In the genomic region with DNA sequence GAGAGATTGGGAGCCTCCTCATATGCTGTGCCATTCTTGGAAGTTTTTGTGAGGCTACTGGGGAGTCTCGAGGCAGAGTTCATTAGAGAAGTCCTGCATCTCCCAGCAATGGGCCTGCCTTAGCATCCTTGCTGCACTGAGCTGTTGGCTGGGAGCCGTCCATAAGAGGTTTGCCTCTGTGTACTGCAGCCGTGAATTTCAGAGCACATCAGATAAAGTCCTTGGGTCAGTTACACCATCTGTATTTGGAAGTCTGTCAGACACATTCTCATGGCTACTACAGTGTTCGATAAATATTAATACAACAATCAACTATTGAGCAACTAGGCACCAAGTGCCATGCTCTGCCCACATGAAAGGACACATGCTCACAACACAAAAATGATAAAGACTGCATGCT, we compare ENCODE assay signal across 1 cellular context.
TF ChIP-seq lines count a peak whose summit lies in the region.

No MANE protein-coding gene starts in this region.

TF ChIP-seq in HepG2, 621 proteins besides CTCF, POLR2A, EP300 and RAD21 (continued from another document):
- TF ChIP-seq MTF1 (CRISPR knock-in tag; IDR thresholded peaks at IDR 0.05) (no peak), MAFG (CRISPR knock-in tag; IDR thresholded peaks at IDR 0.05) (no peak), BRD4 (CRISPR knock-in tag; IDR thresholded peaks at IDR 0.05) (no peak), SIN3B (IDR thresholded peaks at IDR 0.05; ENCODE audit: low read length) (no peak), PCBP1 (IDR thresholded peaks at IDR 0.05; ENCODE audit: borderline replicate concordance, low read depth, low read length) (no peak), ZNF30 (CRISPR knock-in tag; IDR thresholded peaks at IDR 0.05) (no peak), TAF1 (CRISPR knock-in tag; IDR thresholded peaks at IDR 0.05) (no peak)
- TF ChIP-seq, protein P1, sequence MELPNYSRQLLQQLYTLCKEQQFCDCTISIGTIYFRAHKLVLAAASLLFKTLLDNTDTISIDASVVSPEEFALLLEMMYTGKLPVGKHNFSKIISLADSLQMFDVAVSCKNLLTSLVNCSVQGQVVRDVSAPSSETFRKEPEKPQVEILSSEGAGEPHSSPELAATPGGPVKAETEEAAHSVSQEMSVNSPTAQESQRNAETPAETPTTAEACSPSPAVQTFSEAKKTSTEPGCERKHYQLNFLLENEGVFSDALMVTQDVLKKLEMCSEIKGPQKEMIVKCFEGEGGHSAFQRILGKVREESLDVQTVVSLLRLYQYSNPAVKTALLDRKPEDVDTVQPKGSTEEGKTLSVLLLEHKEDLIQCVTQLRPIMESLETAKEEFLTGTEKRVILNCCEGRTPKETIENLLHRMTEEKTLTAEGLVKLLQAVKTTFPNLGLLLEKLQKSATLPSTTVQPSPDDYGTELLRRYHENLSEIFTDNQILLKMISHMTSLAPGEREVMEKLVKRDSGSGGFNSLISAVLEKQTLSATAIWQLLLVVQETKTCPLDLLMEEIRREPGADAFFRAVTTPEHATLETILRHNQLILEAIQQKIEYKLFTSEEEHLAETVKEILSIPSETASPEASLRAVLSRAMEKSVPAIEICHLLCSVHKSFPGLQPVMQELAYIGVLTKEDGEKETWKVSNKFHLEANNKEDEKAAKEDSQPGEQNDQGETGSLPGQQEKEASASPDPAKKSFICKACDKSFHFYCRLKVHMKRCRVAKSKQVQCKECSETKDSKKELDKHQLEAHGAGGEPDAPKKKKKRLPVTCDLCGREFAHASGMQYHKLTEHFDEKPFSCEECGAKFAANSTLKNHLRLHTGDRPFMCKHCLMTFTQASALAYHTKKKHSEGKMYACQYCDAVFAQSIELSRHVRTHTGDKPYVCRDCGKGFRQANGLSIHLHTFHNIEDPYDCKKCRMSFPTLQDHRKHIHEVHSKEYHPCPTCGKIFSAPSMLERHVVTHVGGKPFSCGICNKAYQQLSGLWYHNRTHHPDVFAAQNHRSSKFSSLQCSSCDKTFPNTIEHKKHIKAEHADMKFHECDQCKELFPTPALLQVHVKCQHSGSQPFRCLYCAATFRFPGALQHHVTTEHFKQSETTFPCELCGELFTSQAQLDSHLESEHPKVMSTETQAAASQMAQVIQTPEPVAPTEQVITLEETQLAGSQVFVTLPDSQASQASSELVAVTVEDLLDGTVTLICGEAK (IDR thresholded peaks at IDR 0.05): no peak
- TF ChIP-seq, protein P1 (CRISPR knock-in tag; IDR thresholded peaks at IDR 0.05): no peak
- TF ChIP-seq, protein P2, sequence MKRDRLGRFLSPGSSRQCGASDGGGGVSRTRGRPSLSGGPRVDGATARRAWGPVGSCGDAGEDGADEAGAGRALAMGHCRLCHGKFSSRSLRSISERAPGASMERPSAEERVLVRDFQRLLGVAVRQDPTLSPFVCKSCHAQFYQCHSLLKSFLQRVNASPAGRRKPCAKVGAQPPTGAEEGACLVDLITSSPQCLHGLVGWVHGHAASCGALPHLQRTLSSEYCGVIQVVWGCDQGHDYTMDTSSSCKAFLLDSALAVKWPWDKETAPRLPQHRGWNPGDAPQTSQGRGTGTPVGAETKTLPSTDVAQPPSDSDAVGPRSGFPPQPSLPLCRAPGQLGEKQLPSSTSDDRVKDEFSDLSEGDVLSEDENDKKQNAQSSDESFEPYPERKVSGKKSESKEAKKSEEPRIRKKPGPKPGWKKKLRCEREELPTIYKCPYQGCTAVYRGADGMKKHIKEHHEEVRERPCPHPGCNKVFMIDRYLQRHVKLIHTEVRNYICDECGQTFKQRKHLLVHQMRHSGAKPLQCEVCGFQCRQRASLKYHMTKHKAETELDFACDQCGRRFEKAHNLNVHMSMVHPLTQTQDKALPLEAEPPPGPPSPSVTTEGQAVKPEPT (CRISPR knock-in tag; IDR thresholded peaks at IDR 0.05; ENCODE audit: low read depth): no peak
- TF ChIP-seq, protein P3, sequence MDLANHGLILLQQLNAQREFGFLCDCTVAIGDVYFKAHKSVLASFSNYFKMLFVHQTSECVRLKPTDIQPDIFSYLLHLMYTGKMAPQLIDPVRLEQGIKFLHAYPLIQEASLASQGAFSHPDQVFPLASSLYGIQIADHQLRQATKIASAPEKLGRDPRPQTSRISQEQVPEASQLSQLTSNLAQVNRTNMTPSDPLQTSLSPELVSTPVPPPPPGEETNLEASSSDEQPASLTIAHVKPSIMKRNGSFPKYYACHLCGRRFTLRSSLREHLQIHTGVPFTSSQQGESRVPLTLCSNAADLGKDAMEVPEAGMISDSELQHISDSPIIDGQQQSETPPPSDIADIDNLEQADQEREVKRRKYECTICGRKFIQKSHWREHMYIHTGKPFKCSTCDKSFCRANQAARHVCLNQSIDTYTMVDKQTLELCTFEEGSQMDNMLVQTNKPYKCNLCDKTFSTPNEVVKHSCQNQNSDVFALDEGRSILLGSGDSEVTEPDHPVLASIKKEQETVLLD (CRISPR knock-in tag; IDR thresholded peaks at IDR 0.05; ENCODE audit: low read depth): no peak
- TF ChIP-seq, protein P4, sequence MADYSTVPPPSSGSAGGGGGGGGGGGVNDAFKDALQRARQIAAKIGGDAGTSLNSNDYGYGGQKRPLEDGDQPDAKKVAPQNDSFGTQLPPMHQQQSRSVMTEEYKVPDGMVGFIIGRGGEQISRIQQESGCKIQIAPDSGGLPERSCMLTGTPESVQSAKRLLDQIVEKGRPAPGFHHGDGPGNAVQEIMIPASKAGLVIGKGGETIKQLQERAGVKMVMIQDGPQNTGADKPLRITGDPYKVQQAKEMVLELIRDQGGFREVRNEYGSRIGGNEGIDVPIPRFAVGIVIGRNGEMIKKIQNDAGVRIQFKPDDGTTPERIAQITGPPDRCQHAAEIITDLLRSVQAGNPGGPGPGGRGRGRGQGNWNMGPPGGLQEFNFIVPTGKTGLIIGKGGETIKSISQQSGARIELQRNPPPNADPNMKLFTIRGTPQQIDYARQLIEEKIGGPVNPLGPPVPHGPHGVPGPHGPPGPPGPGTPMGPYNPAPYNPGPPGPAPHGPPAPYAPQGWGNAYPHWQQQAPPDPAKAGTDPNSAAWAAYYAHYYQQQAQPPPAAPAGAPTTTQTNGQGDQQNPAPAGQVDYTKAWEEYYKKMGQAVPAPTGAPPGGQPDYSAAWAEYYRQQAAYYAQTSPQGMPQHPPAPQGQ (CRISPR knock-in tag; IDR thresholded peaks at IDR 0.05; ENCODE audit: borderline replicate concordance): no peak
- TF ChIP-seq, protein P5, sequence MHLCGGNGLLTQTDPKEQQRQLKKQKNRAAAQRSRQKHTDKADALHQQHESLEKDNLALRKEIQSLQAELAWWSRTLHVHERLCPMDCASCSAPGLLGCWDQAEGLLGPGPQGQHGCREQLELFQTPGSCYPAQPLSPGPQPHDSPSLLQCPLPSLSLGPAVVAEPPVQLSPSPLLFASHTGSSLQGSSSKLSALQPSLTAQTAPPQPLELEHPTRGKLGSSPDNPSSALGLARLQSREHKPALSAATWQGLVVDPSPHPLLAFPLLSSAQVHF (CRISPR knock-in tag; IDR thresholded peaks at IDR 0.05): no peak
